Comparison of ENCODE assay signal across 11 cellular contexts in genomic region chr20:46359233-46359751, GRCh38. TPM values are rescaled to one million over a fixed set of nuclear protein-coding genes. Genes with fewer than 3 reads are reported as not detected.
A peak's percentile ranks its signal among the peaks of the same experiment; 100 is the strongest.
DNase-seq lines count a peak whose midpoint lies in the region; ATAC-seq, FAIRE-seq and TF ChIP-seq lines count a peak whose summit lies in the region.
"Had no signal": no experiment of that assay in that cellular context is flagged by ENCODE, and none has a peak within 500 bp of the region (broad histone marks: within the 10 kb centered on the region; RNA-seq: fewer than 3 reads in every experiment).

No MANE protein-coding gene starts in this region.

- H3K27ac ChIP-seq in HL-60 (replicated peaks) (peak overlapping the region; percentile 96), heart right ventricle (peak overlapping the region in 9 of 10 donors; percentile 5 to 62 (median 46)), small intestine (ENCODE audit: low read depth in 1 of 2, low read length in 1 of 2) (no peak overlapping the region)

- FAIRE-seq in frontal cortex (lab: Jason Lieb, UNC) = no peak
- FAIRE-seq in small intestine (lab: Jason Lieb, UNC) = no peak

- peak; percentile 56 for ATAC-seq in GM21390 (IDR thresholded peaks at IDR 0.05; ENCODE audit: unreplicated experiment)
- peak in 5 of 8 donors; percentile 26 to 63 (median 51) for ATAC-seq in heart right ventricle
- ATAC-seq: activated T-cell treated with anti-CD3 and anti-CD28 coated beads, Interleukin-2, amount 50 U/mL, for 4 hours; mucosa of descending colon had no signal

- no peak overlapping the region for H3K4me3 ChIP-seq in HL-60 (replicated peaks; ENCODE audit: insufficient read depth, low read length)
- H3K4me3 ChIP-seq in heart right ventricle = peak overlapping the region in 1 of 10 donors; percentile 25
- no peak overlapping the region for H3K4me3 ChIP-seq in small intestine (ENCODE audit: low read depth in 1 of 2, low read length in 2 of 2)
- H3K4me3 ChIP-seq: mucosa of descending colon had no signal

- H3K36me3 ChIP-seq in heart right ventricle = peaks cover 0 to 48% (median 0%) of the 10 kb centered on the region in 9 donors
- H3K36me3 ChIP-seq in small intestine (ENCODE audit: control insufficient read depth in 2 of 2, insufficient read depth in 2 of 2, low read length in 2 of 2) = peaks cover 0 to 1% of the 10 kb centered on the region in 2 donors

- peak; percentile 48 for DNase-seq in GM03348 (ENCODE audit: low spot score)
- DNase-seq in HL-60 (ENCODE audit: low read depth in 1 of 2, low spot score in 1 of 2) = peak in 1 of 2 experiments; percentile 90
- no peak for DNase-seq in heart right ventricle
- no peak for DNase-seq in frontal cortex (ENCODE audit: low spot score in 2 of 2)
- DNase-seq in DMS 273 treated with DMSO at 0.1 percent for 48 hours (lab: John Stamatoyannopoulos, UW) = no peak
- no peak for DNase-seq in small intestine
- DNase-seq in cerebellar cortex (ENCODE audit: low spot score) = no peak
- DNase-seq: activated T-cell treated with anti-CD3 and anti-CD28 coated beads, Interleukin-2, amount 50 U/mL, for 4 hours; mucosa of descending colon had no signal

- peaks cover 21 to 77% (median 70%) of the 10 kb centered on the region in 9 donors for H3K4me1 ChIP-seq in heart right ventricle
- H3K4me1 ChIP-seq in small intestine (ENCODE audit: control insufficient read depth in 2 of 2, insufficient read depth in 1 of 2, low read depth in 1 of 2, low read length in 1 of 2) = no peaks in the 10 kb centered on the region

- no peak for TF ChIP-seq CTCF in HL-60 (IDR thresholded peaks at IDR 0.05; ENCODE audit: insufficient read depth, low read length)
- TF ChIP-seq CTCF in heart right ventricle (IDR thresholded peaks at IDR 0.05) = no peak

- intact Hi-C loops in heart right ventricle (cut with DNase I) = loop anchor here in 3 of 10 donors (2.0 to 10.0 kb wide), 2 partner anchors 48 to 334 kb away; partner anchors contain the start of genes SLC12A5 (in 2 of the 3) and ELMO2 (in 1 of the 3)

- H3K27me3 ChIP-seq in HL-60 (ENCODE audit: insufficient read depth, poor library complexity, severe bottlenecking) = no peaks in the 10 kb centered on the region
- H3K27me3 ChIP-seq in heart right ventricle = no peaks in the 10 kb centered on the region
- H3K27me3 ChIP-seq in small intestine (ENCODE audit: control insufficient read depth in 2 of 2, insufficient read depth in 2 of 2, low read length in 2 of 2) = no peaks in the 10 kb centered on the region

- no peaks in the 10 kb centered on the region for H3K9me3 ChIP-seq in heart right ventricle
- H3K9me3 ChIP-seq in small intestine (ENCODE audit: control insufficient read depth, low read depth) = no peaks in the 10 kb centered on the region
- H3K9me3 ChIP-seq: mucosa of descending colon had no signal

- WGBS in heart right ventricle, 2 donors = 29 to 46% methylated on average over 10 of the region's 10 CpGs
- 62 to 75% (median 69%) methylated on average over 9 to 10 of the region's 10 CpGs for WGBS in small intestine, 3 donors

RNA-seq across cellular contexts. Expression of gene ELMO2, which starts 47.1 kb away (rescaled TPM):
- total RNA-seq in heart right ventricle (10 to 100 TPM; 23.6 to 46.0 (median 28.9) TPM), frontal cortex (43.2 TPM)
- polyA plus RNA-seq in heart right ventricle (10 to 100 TPM; 17.2 to 20.2 TPM), small intestine (10 to 100 TPM; 13.2 to 23.9 (median 17.3) TPM)

RNA-seq across cellular contexts. Expression of gene CDH22, which starts 51.0 kb away (rescaled TPM):
- total RNA-seq in heart right ventricle (10 to 100 TPM in 1 of 10 donors, 1 to 10 TPM in 2, under 1 TPM in 7; 0.16 to 11.0 (median 0.64) TPM), frontal cortex (2.0 TPM)
- polyA plus RNA-seq in heart right ventricle (1 to 10 TPM in 1 of 2 donors, under 1 TPM in 1; 0.04 to 1.0 TPM), small intestine (under 1 TPM in 1 of 3 donors, not detected in 2; 0.84 TPM)
- total RNA-seq: activated T-cell treated with anti-CD3 and anti-CD28 coated beads, Interleukin-2, amount 50 U/mL, for 4 hours; epithelial cell of proximal tubule had no signal

Comparison
In these comparisons a context has a peak if more than half of its experiments do, and no peak if none do; other contexts are left out.
1. H3K27ac ChIP-seq: peak in HL-60 (single experiment) and heart right ventricle (9 of 10); none in small intestine (0 of 2).